ENCODE assay signal across 8 cellular contexts in the genomic region with DNA sequence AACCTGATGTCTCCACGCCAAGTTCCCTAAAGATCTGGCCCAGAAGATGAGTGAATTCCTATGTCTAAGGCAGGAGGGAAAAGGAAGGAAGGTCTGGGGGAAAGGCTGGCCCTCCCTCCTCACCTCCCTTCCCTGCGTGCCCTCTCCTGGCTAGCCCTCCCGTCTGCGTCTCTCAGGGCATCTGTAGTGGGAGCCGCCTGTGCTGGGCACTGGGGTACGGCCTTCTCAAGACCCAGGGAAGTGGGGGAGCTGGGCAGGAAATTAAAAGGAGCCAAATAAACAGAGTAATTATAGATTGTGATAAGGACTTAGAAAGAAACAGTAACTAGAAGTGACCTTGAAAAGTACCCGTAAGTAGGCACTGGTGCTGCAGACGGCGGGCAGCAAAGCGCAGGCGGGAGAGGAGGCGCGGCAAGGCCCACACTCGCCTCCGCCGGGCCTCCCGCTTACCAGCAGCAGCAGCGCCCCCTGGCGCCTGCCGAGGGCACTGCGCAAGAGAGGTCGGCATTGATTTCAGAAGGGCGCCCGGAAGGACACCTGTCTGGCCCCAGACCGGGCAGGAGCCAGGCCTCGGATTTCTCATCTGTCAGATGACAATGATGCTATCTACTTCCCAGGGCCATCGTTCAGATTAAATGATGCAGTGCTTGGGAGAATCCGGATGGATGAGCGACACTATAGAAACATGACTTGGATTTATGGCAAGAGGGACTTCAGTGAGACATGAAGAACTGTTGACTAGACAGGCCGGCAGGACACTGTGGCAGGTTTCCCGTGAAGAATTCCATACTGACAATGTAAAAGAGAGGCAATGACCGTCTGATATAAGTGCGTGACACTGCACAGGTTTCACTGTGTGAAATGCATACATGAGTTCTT. TPM values are rescaled to one million over a fixed set of nuclear protein-coding genes. Genes with fewer than 3 reads are reported as not detected.
DNase-seq lines count a peak whose midpoint lies in the region; ATAC-seq and TF ChIP-seq lines count a peak whose summit lies in the region.

No MANE protein-coding gene starts in this region.

- peak; percentile 98 for TF ChIP-seq CTCF in WTC11 (IDR thresholded peaks at IDR 0.05)
- TF ChIP-seq CTCF in cardiac fibroblast (IDR thresholded peaks at IDR 0.05; ENCODE audit: low read depth, low read length) = peak; percentile 77
- TF ChIP-seq CTCF in right lobe of liver (IDR thresholded peaks at IDR 0.05) = peak; percentile 51 to 94 (median 92)

- H3K4me3 Mint-ChIP-seq in WTC11 = no peak overlapping the region

- no peaks in the 10 kb centered on the region for H3K27me3 ChIP-seq in right lobe of liver

- H3K27ac ChIP-seq in right lobe of liver = no peak overlapping the region

- H3K4me1 ChIP-seq in right lobe of liver = no peaks in the 10 kb centered on the region

- ATAC-seq in GM21526 (IDR thresholded peaks at IDR 0.05; ENCODE audit: low FRiP score, unreplicated experiment) (peak; percentile 92), WTC11 (peak; percentile 94), right lobe of liver (peak; percentile 81 to 90 (median 86))

- H3K9me3 ChIP-seq in right lobe of liver = no peaks in the 10 kb centered on the region

- peaks cover 23% of the 10 kb centered on the region for H3K4me1 Mint-ChIP-seq in WTC11

- no peaks in the 10 kb centered on the region for H3K36me3 Mint-ChIP-seq in WTC11

- DNase-seq in DMS53 (lab: John Stamatoyannopoulos, UW) (peak; percentile 88), HuH-7.5 (ENCODE audit: low spot score) (peak; percentile 11), WTC11 (ENCODE audit: low spot score) (peak; percentile 88), cardiac fibroblast (ENCODE audit: low read depth in 2 of 2) (peak; percentile 50 to 77), right lobe of liver (peak; percentile 68 to 79 (median 74)), NCI-H2081 (lab: John Stamatoyannopoulos, UW) (no peak)
- DNase-seq in stimulated activated CD8-positive, alpha-beta memory T cell treated with anti-CD3 and anti-CD28 coated beads, Interleukin-12 subunit alpha, Interleukin-12 subunit beta, amount 100 ng/mL, for 4 hours (ENCODE audit: low read depth) = peak; percentile 42

- H3K27ac Mint-ChIP-seq in WTC11 = no peak overlapping the region

- whole genome bisulfite sequencing in right lobe of liver (ENCODE audit: insufficient coverage, low coverage, low lambda C conversion rate, missing lambda C conversion rate) = 30% methylated on average over 27 of the region's 33 CpGs

- POLR2A ChIA-PET in WTC11 (lab: Charles Lee) = no interaction called here

- peaks cover 19% of the 10 kb centered on the region for H3K27me3 Mint-ChIP-seq in WTC11 (ENCODE audit: low read depth)

- no peaks in the 10 kb centered on the region for H3K36me3 ChIP-seq in right lobe of liver

- CTCF ChIA-PET in WTC11 (lab: Charles Lee) = interaction anchor here (0.7 to 1.0 kb wide), 4 partner anchors 10 to 29 kb away, joined by 3 to 5 read pairs (median 3); no protein-coding TSS in a partner anchor

- intact Hi-C loops in right lobe of liver (cut with DNase I) = no loop called here

- no peak overlapping the region for H3K4me3 ChIP-seq in cardiac fibroblast (replicated peaks in 1 of 2; ENCODE audit: low read depth in 2 of 2, low read length in 2 of 2)
- no peak overlapping the region for H3K4me3 ChIP-seq in right lobe of liver

- no peak for TF ChIP-seq POLR2A in right lobe of liver (IDR thresholded peaks at IDR 0.05)

- no peaks in the 10 kb centered on the region for H3K9me3 Mint-ChIP-seq in WTC11

TF ChIP-seq in WTC11, 78 proteins besides CTCF, POLR2A, EP300 and RAD21:
- TF ChIP-seq, protein P1, sequence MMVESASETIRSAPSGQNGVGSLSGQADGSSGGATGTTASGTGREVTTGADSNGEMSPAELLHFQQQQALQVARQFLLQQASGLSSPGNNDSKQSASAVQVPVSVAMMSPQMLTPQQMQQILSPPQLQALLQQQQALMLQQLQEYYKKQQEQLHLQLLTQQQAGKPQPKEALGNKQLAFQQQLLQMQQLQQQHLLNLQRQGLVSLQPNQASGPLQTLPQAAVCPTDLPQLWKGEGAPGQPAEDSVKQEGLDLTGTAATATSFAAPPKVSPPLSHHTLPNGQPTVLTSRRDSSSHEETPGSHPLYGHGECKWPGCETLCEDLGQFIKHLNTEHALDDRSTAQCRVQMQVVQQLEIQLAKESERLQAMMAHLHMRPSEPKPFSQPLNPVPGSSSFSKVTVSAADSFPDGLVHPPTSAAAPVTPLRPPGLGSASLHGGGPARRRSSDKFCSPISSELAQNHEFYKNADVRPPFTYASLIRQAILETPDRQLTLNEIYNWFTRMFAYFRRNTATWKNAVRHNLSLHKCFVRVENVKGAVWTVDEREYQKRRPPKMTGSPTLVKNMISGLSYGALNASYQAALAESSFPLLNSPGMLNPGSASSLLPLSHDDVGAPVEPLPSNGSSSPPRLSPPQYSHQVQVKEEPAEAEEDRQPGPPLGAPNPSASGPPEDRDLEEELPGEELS (CRISPR knock-in tag; IDR thresholded peaks at IDR 0.05) = no peak
- TF ChIP-seq TEAD1 (CRISPR knock-in tag; IDR thresholded peaks at IDR 0.05) = 0 out of 2 replicates have a peak, but pooled peaks have one; percentile 41
- TF ChIP-seq, protein P2, sequence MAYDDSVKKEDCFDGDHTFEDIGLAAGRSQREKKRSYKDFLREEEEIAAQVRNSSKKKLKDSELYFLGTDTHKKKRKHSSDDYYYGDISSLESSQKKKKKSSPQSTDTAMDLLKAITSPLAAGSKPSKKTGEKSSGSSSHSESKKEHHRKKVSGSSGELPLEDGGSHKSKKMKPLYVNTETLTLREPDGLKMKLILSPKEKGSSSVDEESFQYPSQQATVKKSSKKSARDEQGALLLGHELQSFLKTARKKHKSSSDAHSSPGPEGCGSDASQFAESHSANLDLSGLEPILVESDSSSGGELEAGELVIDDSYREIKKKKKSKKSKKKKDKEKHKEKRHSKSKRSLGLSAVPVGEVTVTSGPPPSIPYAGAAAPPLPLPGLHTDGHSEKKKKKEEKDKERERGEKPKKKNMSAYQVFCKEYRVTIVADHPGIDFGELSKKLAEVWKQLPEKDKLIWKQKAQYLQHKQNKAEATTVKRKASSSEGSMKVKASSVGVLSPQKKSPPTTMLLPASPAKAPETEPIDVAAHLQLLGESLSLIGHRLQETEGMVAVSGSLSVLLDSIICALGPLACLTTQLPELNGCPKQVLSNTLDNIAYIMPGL (CRISPR knock-in tag; IDR thresholded peaks at IDR 0.05) = 0 out of 2 replicates have a peak, but pooled peaks have one; percentile 60
- TF ChIP-seq SP1 (CRISPR knock-in tag; conservative IDR thresholded peaks at IDR 0.05) = peak; percentile 44; the same call in 1 of the 2 replicates

RNA-seq across cellular contexts. Expression of a gene that starts 7.3 kb away (rescaled TPM):
- total RNA-seq in WTC11 (2021) = 0.07 to 0.24 TPM (median 0.16 TPM) in 3 replicates
- total RNA-seq in right lobe of liver = not detected

RNA-seq across cellular contexts. Expression of a gene that starts 31.4 kb away (rescaled TPM):
- total RNA-seq in WTC11 (2021) (0.09 to 0.23 TPM (median 0.22 TPM) in 3 replicates), right lobe of liver (under 1 TPM; 0.05 to 0.80 (median 0.11) TPM)

Comparison
In these comparisons a context has a peak if more than half of its experiments do, and no peak if none do; other contexts are left out.
1. DNase-seq: peak in DMS53 (single experiment), HuH-7.5 (single experiment), WTC11 (single experiment), cardiac fibroblast (2 of 2), right lobe of liver (3 of 3) and stimulated activated CD8-positive, alpha-beta memory T cell treated with anti-CD3 and anti-CD28 coated beads, Interleukin-12 subunit alpha, Interleukin-12 subunit beta, amount 100 ng/mL, for 4 hours (single experiment); none in NCI-H2081 (0 of 2).
2. Peak in every context shown above with its lines, with median percentiles within 50 percentile points of each other: ATAC-seq and CTCF ChIP-seq.